ENCODE assay signal across 8 cellular contexts in the genomic region with DNA sequence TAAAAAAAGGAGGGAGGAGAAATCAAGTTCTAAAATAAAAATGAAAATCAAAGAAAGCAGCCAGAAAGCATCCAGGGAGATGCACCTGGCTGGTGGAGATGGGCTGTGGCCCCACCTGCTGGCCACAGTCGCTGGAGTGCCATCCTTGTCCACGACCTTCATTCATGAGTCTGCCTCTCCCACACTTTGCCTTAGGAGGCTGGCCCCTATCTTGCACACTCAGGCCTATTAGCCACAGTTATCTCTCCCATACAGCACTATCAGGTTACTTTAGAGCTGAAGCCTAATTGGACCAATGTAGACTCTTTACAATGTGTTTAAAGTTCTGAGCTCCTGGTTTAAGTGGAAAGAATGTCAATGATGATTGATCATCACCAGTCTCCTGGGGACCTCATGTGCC.
DNase-seq lines count a peak whose midpoint lies in the region; ATAC-seq and TF ChIP-seq lines count a peak whose summit lies in the region.

No MANE protein-coding gene starts in this region.

- peak; percentile 70 for TF ChIP-seq RAD21 in neural cell (conservative IDR thresholded peaks at IDR 0.05)

- H3K27me3 ChIP-seq in cardiac muscle cell (peaks cover 53% of the 10 kb centered on the region), neural cell (ENCODE audit: insufficient read depth, low read depth, low read length) (no peaks in the 10 kb centered on the region)

- H3K4me3 ChIP-seq in cardiac muscle cell (no peak overlapping the region), cardiac fibroblast (replicated peaks in 1 of 2; ENCODE audit: low read depth in 2 of 2, low read length in 2 of 2) (no peak overlapping the region), neural cell (ENCODE audit: low read length) (no peak overlapping the region)

- no peak overlapping the region for H3K27ac ChIP-seq in cardiac muscle cell
- H3K27ac ChIP-seq in neural cell (ENCODE audit: low read length) = no peak overlapping the region

- no peaks in the 10 kb centered on the region for H3K9me2 ChIP-seq in neural cell (ENCODE audit: insufficient read depth, low read length)

- no peak overlapping the region for H2AFZ ChIP-seq in neural cell (ENCODE audit: low read depth, low read length)

- H3K36me3 ChIP-seq in cardiac muscle cell (no peaks in the 10 kb centered on the region), neural cell (ENCODE audit: insufficient read depth, low read length) (no peaks in the 10 kb centered on the region)

- TF ChIP-seq CTCF in cardiac muscle cell (IDR thresholded peaks at IDR 0.05; ENCODE audit: low read depth, low read length) = peak; percentile 32
- TF ChIP-seq CTCF in cardiac fibroblast (IDR thresholded peaks at IDR 0.05; ENCODE audit: low read depth, low read length) = peak; percentile 41
- peak; percentile 61 for TF ChIP-seq CTCF in neural cell (IDR thresholded peaks at IDR 0.05; ENCODE audit: poor library complexity, severe bottlenecking)

- no peak for TF ChIP-seq EP300 in neural cell (conservative IDR thresholded peaks at IDR 0.05; ENCODE audit: poor library complexity, severe bottlenecking)

- H3F3A ChIP-seq in neural cell (ENCODE audit: insufficient read depth, low read length, poor library complexity, severe bottlenecking) = no peaks in the 10 kb centered on the region

- ATAC-seq in Right ventricle myocardium inferior (no peak), GM19023 (IDR thresholded peaks at IDR 0.05; ENCODE audit: unreplicated experiment) (no peak)

- no peaks in the 10 kb centered on the region for H3K4me1 ChIP-seq in cardiac muscle cell (ENCODE audit: low read depth)

- H3K9ac ChIP-seq in neural cell (ENCODE audit: low read length) = no peak overlapping the region

- DNase-seq in cardiac muscle cell (ENCODE audit: low read depth in 1 of 2, low spot score in 1 of 2) (peak; percentile 12 to 80), Right ventricle myocardium inferior (ENCODE audit: missing footprints) (no peak), NCI-H2196 treated with DMSO at 0.1 percent for 48 hours (lab: John Stamatoyannopoulos, UW; ENCODE audit: unreplicated experiment) (peak; percentile 41), cardiac fibroblast (ENCODE audit: low read depth in 2 of 2) (peak; percentile 2 to 15), dedifferentiated amniotic fluid mesenchymal stem cell (ENCODE audit: extremely low spot score) (no peak)
- no peak for DNase-seq in activated CD8-positive, alpha-beta memory T cell treated with anti-CD3 and anti-CD28 coated beads, Interleukin-2, amount 50 U/mL, for 48 hours

- H3K9me3 ChIP-seq in cardiac muscle cell (ENCODE audit: low read depth) = no peaks in the 10 kb centered on the region
- H3K9me3 ChIP-seq in neural cell (ENCODE audit: low read length) = no peaks in the 10 kb centered on the region

- no peaks in the 10 kb centered on the region for H3K79me2 ChIP-seq in neural cell (replicated peaks; ENCODE audit: insufficient read depth, low read length)

- intact Hi-C loops in Right ventricle myocardium inferior (cut with DNase I) = no loop called here

- H3K4me2 ChIP-seq in neural cell (ENCODE audit: low read length) = no peak overlapping the region

- H4K20me1 ChIP-seq in neural cell (ENCODE audit: insufficient read depth) = no peaks in the 10 kb centered on the region

TF ChIP-seq in neural cell, 6 proteins besides CTCF, POLR2A, EP300 and RAD21:
- peak; percentile 70 for TF ChIP-seq SMC3 (conservative IDR thresholded peaks at IDR 0.05; ENCODE audit: poor library complexity)
- no peak for TF ChIP-seq MXI1 (conservative IDR thresholded peaks at IDR 0.05; ENCODE audit: poor library complexity, severe bottlenecking)

Comparison
In these comparisons a context has a peak if more than half of its experiments do, and no peak if none do; other contexts are left out.
1. DNase-seq: peak in cardiac muscle cell (2 of 2), NCI-H2196 treated with DMSO at 0.1 percent for 48 hours (single experiment) and cardiac fibroblast (2 of 2); none in Right ventricle myocardium inferior (single experiment), dedifferentiated amniotic fluid mesenchymal stem cell (single experiment) and activated CD8-positive, alpha-beta memory T cell treated with anti-CD3 and anti-CD28 coated beads, Interleukin-2, amount 50 U/mL, for 48 hours (single experiment).
2. Peak in every context shown above with its lines, with median percentiles within 50 percentile points of each other: CTCF ChIP-seq.